In the genomic region with DNA sequence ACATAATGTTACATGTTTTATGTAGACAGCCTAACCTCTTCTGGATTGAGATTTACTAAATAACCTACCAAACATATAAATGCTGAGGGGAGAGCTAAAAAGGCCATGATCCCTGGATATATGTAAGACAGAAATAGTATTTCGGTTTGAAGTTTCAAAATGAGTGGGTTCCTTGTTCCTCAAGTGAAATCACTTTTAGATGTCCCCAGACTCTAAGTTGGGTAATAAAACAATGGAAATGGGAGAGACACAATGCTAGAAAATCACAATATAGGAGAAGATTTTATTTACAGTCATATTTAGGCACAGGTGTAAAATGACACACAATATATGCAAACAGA, we compare ENCODE assay signal across 17 cellular contexts. TPM values are rescaled to one million over a fixed set of nuclear protein-coding genes. Genes with fewer than 3 reads are reported as not detected.
DNase-seq lines count a peak whose midpoint lies in the region; ATAC-seq and TF ChIP-seq lines count a peak whose summit lies in the region.
"Had no signal": no experiment of that assay in that cellular context is flagged by ENCODE, and none has a peak within 500 bp of the region (broad histone marks: within the 10 kb centered on the region; RNA-seq: fewer than 3 reads in every experiment).

No MANE protein-coding gene starts in this region.

- peak overlapping the region; percentile 79 for H3K27ac Mint-ChIP-seq in MCF 10A (ENCODE audit: low read depth, unreplicated experiment)
- H3K27ac Mint-ChIP-seq: activated naive CD4-positive, alpha-beta T cell treated with anti-CD3 and anti-CD28 coated beads, Interleukin-2, amount 50 U/mL, for 24 hours; mesothelial cell of epicardium; stimulated activated effector memory CD8-positive, alpha-beta T cell treated with anti-CD3 and anti-CD28 coated beads, Interleukin-12 subunit alpha, Interleukin-12 subunit beta, amount 100 ng/mL, for 72 hours had no signal

- no peaks in the 10 kb centered on the region for H3K9me2 ChIP-seq in OCI-LY7 (ENCODE audit: insufficient read depth, low read length)

- no peaks in the 10 kb centered on the region for H3K4me1 ChIP-seq in breast epithelium
- H3K4me1 ChIP-seq in OCI-LY7 (ENCODE audit: insufficient read depth, low read length, poor library complexity, severe bottlenecking) = no peaks in the 10 kb centered on the region

- intact Hi-C loops in MCF 10A (cut with micrococcal nuclease) = loop anchor here (10.0 kb wide), 1 partner anchor 126 kb away; no protein-coding TSS in a partner anchor
- intact Hi-C loops in breast epithelium (cut with DNase I; ENCODE audit: low total_unique reads) = no loop called here
- intact Hi-C loops in OCI-LY7 (cut with micrococcal nuclease; ENCODE audit: unreplicated experiment) = no loop called here

- H2AFZ ChIP-seq in OCI-LY7 (ENCODE audit: low read length) = no peak overlapping the region

- POLR2A ChIA-PET in MCF 10A (lab: Yijun Ruan, JAX) (interaction anchor here (1.0 to 3.4 kb wide), 2 partner anchors 9 to 56 kb away, joined by 4 to 10 read pairs; a partner anchor contains a TSS), OCI-LY7 (lab: Charles Lee) (no interaction called here)

- no peak overlapping the region for H3K27ac ChIP-seq in breast epithelium
- peak overlapping the region; percentile 2 for H3K27ac ChIP-seq in cingulate gyrus (ENCODE audit: low read depth, low read length)
- no peak overlapping the region for H3K27ac ChIP-seq in OCI-LY7 (ENCODE audit: low read depth, low read length, poor library complexity, severe bottlenecking)
- H3K27ac ChIP-seq: foreskin keratinocyte, neutrophil had no signal

- H3K9me3 Mint-ChIP-seq in MCF 10A (ENCODE audit: unreplicated experiment) = no peaks in the 10 kb centered on the region
- H3K9me3 Mint-ChIP-seq: activated naive CD4-positive, alpha-beta T cell treated with anti-CD3 and anti-CD28 coated beads, Interleukin-2, amount 50 U/mL, for 24 hours; stimulated activated effector memory CD8-positive, alpha-beta T cell treated with anti-CD3 and anti-CD28 coated beads, Interleukin-12 subunit alpha, Interleukin-12 subunit beta, amount 100 ng/mL, for 72 hours had no signal

- peak; percentile 43 for ATAC-seq in HG03565 (IDR thresholded peaks at IDR 0.05; ENCODE audit: unreplicated experiment)
- ATAC-seq: stimulated activated effector memory CD8-positive, alpha-beta T cell treated with anti-CD3 and anti-CD28 coated beads, Interleukin-12 subunit alpha, Interleukin-12 subunit beta, amount 100 ng/mL, for 72 hours had no signal

- no TSS peak for BruUV-seq in MCF 10A (replicated peaks; lab: Mats Ljungman, UMichigan)
- BruUV-seq in OCI-LY7 (replicated peaks; lab: Mats Ljungman, UMichigan) = no TSS peak

- H3K27me3 Mint-ChIP-seq in MCF 10A (ENCODE audit: insufficient read depth, unreplicated experiment) = no peaks in the 10 kb centered on the region
- H3K27me3 Mint-ChIP-seq: activated naive CD4-positive, alpha-beta T cell treated with anti-CD3 and anti-CD28 coated beads, Interleukin-2, amount 50 U/mL, for 24 hours had no signal

- H3K79me2 ChIP-seq in OCI-LY7 (ENCODE audit: insufficient read depth, low read depth, low read length) = no peaks in the 10 kb centered on the region

- H4K20me1 ChIP-seq in OCI-LY7 (ENCODE audit: insufficient read depth, low read length) = no peaks in the 10 kb centered on the region

- CTCF ChIA-PET in MCF 10A (lab: Yijun Ruan, JAX) = interaction anchor here (1.2 to 1.9 kb wide), 2 partner anchors 152 to 219 kb away, joined by 3 to 11 read pairs; no protein-coding TSS in a partner anchor
- CTCF ChIA-PET in OCI-LY7 (lab: Charles Lee; ENCODE audit: unreplicated experiment) = no interaction called here

- peaks cover 42% of the 10 kb centered on the region for H3K36me3 Mint-ChIP-seq in MCF 10A (ENCODE audit: insufficient read depth, unreplicated experiment)
- H3K36me3 Mint-ChIP-seq: activated naive CD4-positive, alpha-beta T cell treated with anti-CD3 and anti-CD28 coated beads, Interleukin-2, amount 50 U/mL, for 24 hours; stimulated activated effector memory CD8-positive, alpha-beta T cell treated with anti-CD3 and anti-CD28 coated beads, Interleukin-12 subunit alpha, Interleukin-12 subunit beta, amount 100 ng/mL, for 72 hours had no signal

- no peak overlapping the region for H3K4me2 ChIP-seq in OCI-LY7 (ENCODE audit: low read length)

- H3K4me1 Mint-ChIP-seq in MCF 10A (ENCODE audit: insufficient read depth, unreplicated experiment) = peaks cover 15% of the 10 kb centered on the region
- H3K4me1 Mint-ChIP-seq: activated naive CD4-positive, alpha-beta T cell treated with anti-CD3 and anti-CD28 coated beads, Interleukin-2, amount 50 U/mL, for 24 hours; mesothelial cell of epicardium; stimulated activated effector memory CD8-positive, alpha-beta T cell treated with anti-CD3 and anti-CD28 coated beads, Interleukin-12 subunit alpha, Interleukin-12 subunit beta, amount 100 ng/mL, for 72 hours had no signal

- H3K36me3 ChIP-seq in breast epithelium (no peaks in the 10 kb centered on the region), OCI-LY7 (ENCODE audit: insufficient read depth, low read length) (no peaks in the 10 kb centered on the region)
- H3K36me3 ChIP-seq: neutrophil had no signal

- DNase-seq in MCF 10A (ENCODE audit: unreplicated experiment) (no peak), breast epithelium (ENCODE audit: low spot score in 2 of 2) (no peak), glomerular visceral epithelial cell (ENCODE audit: extremely low spot score) (no peak), OCI-LY7 (ENCODE audit: low spot score) (no peak)
- DNase-seq in activated T-cell treated with anti-CD3 and anti-CD28 coated beads, Interleukin-2, amount 50 U/mL, for 1 hour = no peak
- DNase-seq in activated CD4-positive, alpha-beta T cell treated with anti-CD3 and anti-CD28 coated beads for 48 hours = no peak
- DNase-seq: effector memory CD4-positive, alpha-beta T cell; GDM1; stimulated activated CD4-positive, alpha-beta T cell treated with anti-CD3 and anti-CD28 coated beads, Interleukin-4, amount 100 ng/mL, for 4 hours had no signal

- no peaks in the 10 kb centered on the region for H3K27me3 ChIP-seq in breast epithelium
- H3K27me3 ChIP-seq: foreskin keratinocyte, neutrophil had no signal

- TF ChIP-seq POLR2A in breast epithelium (IDR thresholded peaks at IDR 0.05) = no peak

- no peak for TF ChIP-seq CTCF in MCF 10A (IDR thresholded peaks at IDR 0.05; ENCODE audit: unreplicated experiment)
- no peak for TF ChIP-seq CTCF in breast epithelium (IDR thresholded peaks at IDR 0.05)
- no peak for TF ChIP-seq CTCF in OCI-LY7 (conservative IDR thresholded peaks at IDR 0.05; ENCODE audit: low read length)

- H3K4me3 Mint-ChIP-seq in MCF 10A (ENCODE audit: unreplicated experiment) = no peak overlapping the region
- H3K4me3 Mint-ChIP-seq: activated naive CD4-positive, alpha-beta T cell treated with anti-CD3 and anti-CD28 coated beads, Interleukin-2, amount 50 U/mL, for 24 hours; mesothelial cell of epicardium; stimulated activated effector memory CD8-positive, alpha-beta T cell treated with anti-CD3 and anti-CD28 coated beads, Interleukin-12 subunit alpha, Interleukin-12 subunit beta, amount 100 ng/mL, for 72 hours; WTC11 had no signal

- H3K4me3 ChIP-seq in breast epithelium (no peak overlapping the region), OCI-LY7 (ENCODE audit: low read depth, low read length, poor library complexity, severe bottlenecking) (no peak overlapping the region)

- no peaks in the 10 kb centered on the region for H3K9me3 ChIP-seq in breast epithelium
- no peaks in the 10 kb centered on the region for H3K9me3 ChIP-seq in OCI-LY7 (ENCODE audit: low read length)
- H3K9me3 ChIP-seq: neutrophil had no signal

RNA-seq across cellular contexts. Expression of a gene that starts 56.5 kb away (rescaled TPM):
- total RNA-seq in MCF 10A (2022) (39.2 and 49.5 TPM in 2 replicates), breast epithelium (10 to 100 TPM; 14.4 to 36.0 (median 17.8) TPM), OCI-LY7 (2022) (not detected in 2 replicates)
- not detected in 2 replicates for total RNA-seq in OCI-LY7 (2014; rRNA removed; shearing (Covaris generic))

Comparison
In these comparisons a context has a peak if more than half of its experiments do, and no peak if none do; other contexts are left out.
1. RNA of a gene that starts 56.5 kb away (total RNA-seq): 39.2 to 49.5 TPM in MCF 10A and 14.4 to 36.0 TPM in breast epithelium; not detected in OCI-LY7; every median in the first group is over 10 times any median in the second.